ENCODE assay signal across 11 cellular contexts in genomic region chr1:221706862-221707582, GRCh38. TPM values are rescaled to one million over a fixed set of nuclear protein-coding genes. Genes with fewer than 3 reads are reported as not detected.
DNase-seq lines count a peak whose midpoint lies in the region; ATAC-seq and TF ChIP-seq lines count a peak whose summit lies in the region.
"Had no signal": no experiment of that assay in that cellular context is flagged by ENCODE, and none has a peak within 500 bp of the region (broad histone marks: within the 10 kb centered on the region; RNA-seq: fewer than 3 reads in every experiment).

No MANE protein-coding gene starts in this region.

- intact Hi-C loops in sigmoid colon (cut with DNase I), result loop anchor here (5.0 to 10.0 kb wide), 5 partner anchors 262 to 1378 kb away; partner anchors contain the start of gene HLX

- ATAC-seq in HG03442 (IDR thresholded peaks at IDR 0.05; ENCODE audit: unreplicated experiment) (no peak), GM21526 (IDR thresholded peaks at IDR 0.05; ENCODE audit: low FRiP score, unreplicated experiment) (no peak)

- 82 to 92% methylated on average over 8 of the region's 8 CpGs for WGBS in sigmoid colon, 2 donors

- peak; percentile 67 to 93 (median 84) for TF ChIP-seq EP300 in sigmoid colon (IDR thresholded peaks at IDR 0.05)

- H3K4me1 ChIP-seq in sigmoid colon, result peaks cover 0 to 88% (median 80%) of the 10 kb centered on the region in 4 donors

- DNase-seq in GF-D8 (lab: John Stamatoyannopoulos, UW), result peak; percentile 30
- DNase-seq in NB4 (ENCODE audit: low read depth), result peak; percentile 69
- peak; percentile 88 for DNase-seq in sigmoid colon
- DNase-seq in GM19238 (ENCODE audit: insufficient read length, low spot score), result no peak
- DNase-seq: activated gamma-delta T cell treated with Interleukin-2 at 50 U/mL for 16 hours; brain microvascular endothelial cell; effector CD4-positive, alpha-beta T cell; NCI-H1105 treated with DMSO at 0.1 percent for 48 hours had no signal

- H3K4me3 ChIP-seq in NB4 (ENCODE audit: low read depth, low read length) (no peak overlapping the region), sigmoid colon (no peak overlapping the region)

- no peaks in the 10 kb centered on the region for H3K27me3 ChIP-seq in sigmoid colon
- H3K27me3 ChIP-seq: brain microvascular endothelial cell had no signal

- peaks cover 0 to 15% (median 5%) of the 10 kb centered on the region in 4 donors for H3K36me3 ChIP-seq in sigmoid colon
- H3K36me3 ChIP-seq: brain microvascular endothelial cell had no signal

- TF ChIP-seq CTCF in NB4 (IDR thresholded peaks at IDR 0.05; ENCODE audit: low read depth, low read length) (no peak), sigmoid colon (IDR thresholded peaks at IDR 0.05) (no peak)

- H3K27ac ChIP-seq in cingulate gyrus (ENCODE audit: low read depth, low read length) (peak overlapping the region; percentile 57), sigmoid colon (peak overlapping the region; percentile 21 to 89 (median 81))
- H3K27ac ChIP-seq: brain microvascular endothelial cell had no signal

- no peaks in the 10 kb centered on the region for H3K9me3 ChIP-seq in sigmoid colon

- TF ChIP-seq POLR2A in NB4 (IDR thresholded peaks at IDR 0.05; ENCODE audit: extremely low read depth, insufficient read length) (no peak), sigmoid colon (IDR thresholded peaks at IDR 0.05) (no peak)

RNA-seq across cellular contexts. Expression of gene DUSP10, which starts 34.9 kb away (rescaled TPM):
- 10 to 100 TPM; 11.4 to 19.9 (median 15.7) TPM for total RNA-seq in sigmoid colon
- 1 to 10 TPM; 2.5 to 4.1 (median 3.6) TPM for polyA plus RNA-seq in sigmoid colon
